Comparison of ENCODE assay signal across 1 cellular context in the genomic region with DNA sequence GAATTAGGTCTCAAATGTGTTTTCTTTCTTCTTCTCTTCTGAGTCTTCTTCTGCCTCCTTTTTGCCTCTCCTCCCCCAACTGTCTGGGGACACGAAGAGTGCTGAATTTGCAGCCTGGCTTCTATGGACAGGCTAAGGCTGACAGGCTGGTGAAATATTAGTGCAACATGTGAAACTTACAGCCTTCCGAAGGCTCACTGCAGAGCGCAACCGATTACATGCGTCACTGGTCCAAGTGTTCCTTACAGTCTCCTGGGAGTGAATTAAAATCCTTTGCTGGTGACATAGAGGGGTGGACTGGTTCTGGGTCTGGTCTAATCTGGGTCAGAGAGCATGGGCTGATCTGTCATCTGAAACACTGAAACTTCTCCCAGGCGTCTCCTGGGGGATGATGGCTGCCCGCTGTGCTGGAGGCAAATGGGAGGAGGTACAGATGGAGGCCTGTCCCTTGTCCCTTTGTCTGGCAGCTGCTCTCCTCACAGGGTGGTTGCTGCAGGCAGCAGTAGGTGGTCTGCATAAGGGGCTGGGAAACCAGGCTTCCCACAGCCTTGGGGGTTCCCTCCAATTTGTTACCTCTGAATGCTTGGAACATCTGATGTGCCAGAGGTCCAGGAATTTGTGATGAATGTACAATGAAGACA.
TF ChIP-seq lines count a peak whose summit lies in the region.

No MANE protein-coding gene starts in this region.

TF ChIP-seq in K562, 482 proteins besides CTCF, POLR2A, EP300 and RAD21:
- TF ChIP-seq ZNF274 (IDR thresholded peaks at IDR 0.05; ENCODE audit: borderline replicate concordance, low read depth, low read length) (no peak), SMARCA4 (IDR thresholded peaks at IDR 0.05) (no peak), ZNF584 (CRISPR knock-in tag; IDR thresholded peaks at IDR 0.05; ENCODE audit: low read depth) (peak; percentile 35; the same call in 1 of the 2 replicates), ZNF507 (tag; conservative IDR thresholded peaks at IDR 0.05) (no peak), CBX2 (IDR thresholded peaks at IDR 0.05; ENCODE audit: insufficient read depth, low read length, poor library complexity, severe bottlenecking) (no peak), FOXJ2 (tag; IDR thresholded peaks at IDR 0.05) (no peak), CEBPG (CRISPR knock-in tag; IDR thresholded peaks at IDR 0.05) (no peak), CEBPG (tag; conservative IDR thresholded peaks at IDR 0.05 in 1 of 2, IDR thresholded peaks at IDR 0.05 in 1 of 2) (peak in 1 of 2 experiments; percentile 58; a peak in 1 of 4 replicates), CBX8 (IDR thresholded peaks at IDR 0.05; ENCODE audit: borderline replicate concordance, extremely low read depth, low read depth, low read length, poor library complexity, severe bottlenecking) (no peak), ZFX (CRISPR knock-in tag; IDR thresholded peaks at IDR 0.05) (no peak)
- TF ChIP-seq, protein P1, sequence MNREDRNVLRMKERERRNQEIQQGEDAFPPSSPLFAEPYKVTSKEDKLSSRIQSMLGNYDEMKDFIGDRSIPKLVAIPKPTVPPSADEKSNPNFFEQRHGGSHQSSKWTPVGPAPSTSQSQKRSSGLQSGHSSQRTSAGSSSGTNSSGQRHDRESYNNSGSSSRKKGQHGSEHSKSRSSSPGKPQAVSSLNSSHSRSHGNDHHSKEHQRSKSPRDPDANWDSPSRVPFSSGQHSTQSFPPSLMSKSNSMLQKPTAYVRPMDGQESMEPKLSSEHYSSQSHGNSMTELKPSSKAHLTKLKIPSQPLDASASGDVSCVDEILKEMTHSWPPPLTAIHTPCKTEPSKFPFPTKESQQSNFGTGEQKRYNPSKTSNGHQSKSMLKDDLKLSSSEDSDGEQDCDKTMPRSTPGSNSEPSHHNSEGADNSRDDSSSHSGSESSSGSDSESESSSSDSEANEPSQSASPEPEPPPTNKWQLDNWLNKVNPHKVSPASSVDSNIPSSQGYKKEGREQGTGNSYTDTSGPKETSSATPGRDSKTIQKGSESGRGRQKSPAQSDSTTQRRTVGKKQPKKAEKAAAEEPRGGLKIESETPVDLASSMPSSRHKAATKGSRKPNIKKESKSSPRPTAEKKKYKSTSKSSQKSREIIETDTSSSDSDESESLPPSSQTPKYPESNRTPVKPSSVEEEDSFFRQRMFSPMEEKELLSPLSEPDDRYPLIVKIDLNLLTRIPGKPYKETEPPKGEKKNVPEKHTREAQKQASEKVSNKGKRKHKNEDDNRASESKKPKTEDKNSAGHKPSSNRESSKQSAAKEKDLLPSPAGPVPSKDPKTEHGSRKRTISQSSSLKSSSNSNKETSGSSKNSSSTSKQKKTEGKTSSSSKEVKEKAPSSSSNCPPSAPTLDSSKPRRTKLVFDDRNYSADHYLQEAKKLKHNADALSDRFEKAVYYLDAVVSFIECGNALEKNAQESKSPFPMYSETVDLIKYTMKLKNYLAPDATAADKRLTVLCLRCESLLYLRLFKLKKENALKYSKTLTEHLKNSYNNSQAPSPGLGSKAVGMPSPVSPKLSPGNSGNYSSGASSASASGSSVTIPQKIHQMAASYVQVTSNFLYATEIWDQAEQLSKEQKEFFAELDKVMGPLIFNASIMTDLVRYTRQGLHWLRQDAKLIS (CRISPR knock-in tag; IDR thresholded peaks at IDR 0.05): no peak
- TF ChIP-seq, protein P2, sequence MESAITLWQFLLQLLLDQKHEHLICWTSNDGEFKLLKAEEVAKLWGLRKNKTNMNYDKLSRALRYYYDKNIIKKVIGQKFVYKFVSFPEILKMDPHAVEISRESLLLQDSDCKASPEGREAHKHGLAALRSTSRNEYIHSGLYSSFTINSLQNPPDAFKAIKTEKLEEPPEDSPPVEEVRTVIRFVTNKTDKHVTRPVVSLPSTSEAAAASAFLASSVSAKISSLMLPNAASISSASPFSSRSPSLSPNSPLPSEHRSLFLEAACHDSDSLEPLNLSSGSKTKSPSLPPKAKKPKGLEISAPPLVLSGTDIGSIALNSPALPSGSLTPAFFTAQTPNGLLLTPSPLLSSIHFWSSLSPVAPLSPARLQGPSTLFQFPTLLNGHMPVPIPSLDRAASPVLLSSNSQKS (CRISPR knock-in tag; IDR thresholded peaks at IDR 0.05): no peak
TF ChIP-seq in K562: peak in this region for 2.
